Comparison of ENCODE assay signal across 10 cellular contexts in genomic region chr10:52818019-52818418, GRCh38. TPM values are rescaled to one million over a fixed set of nuclear protein-coding genes. Genes with fewer than 3 reads are reported as not detected.
DNase-seq lines count a peak whose midpoint lies in the region; ATAC-seq, FAIRE-seq and TF ChIP-seq lines count a peak whose summit lies in the region.
"Had no signal": no experiment of that assay in that cellular context is flagged by ENCODE, and none has a peak within 500 bp of the region (broad histone marks: within the 10 kb centered on the region; RNA-seq: fewer than 3 reads in every experiment).

No MANE protein-coding gene starts in this region.

- FAIRE-seq in HTR-8/SVneo (lab: Jason Lieb, UNC) = no peak
- FAIRE-seq: G401.6 had no signal

- H3K27me3 Mint-ChIP-seq in activated CD4-positive, alpha-beta T cell treated with anti-CD3 and anti-CD28 coated beads, Interleukin-2, amount 10 ng/mL, durations not matched to agents 24 days and 14 days = no peaks in the 10 kb centered on the region
- no peaks in the 10 kb centered on the region for H3K27me3 Mint-ChIP-seq in CD8-positive, alpha-beta T cell (ENCODE audit: low read depth)

- peak; percentile 94 for ATAC-seq in GM21825 (IDR thresholded peaks at IDR 0.05; ENCODE audit: unreplicated experiment)
- no peak for ATAC-seq in CD8-positive, alpha-beta T cell

- no peaks in the 10 kb centered on the region for H3K36me3 ChIP-seq in Peyer's patch
- H3K36me3 ChIP-seq in CD8-positive, alpha-beta T cell (ENCODE audit: insufficient read depth, low read length) = no peaks in the 10 kb centered on the region

- POLR2A ChIA-PET in CD8-positive, alpha-beta T cell (lab: Charles Lee) = no interaction called here

- H3K4me1 Mint-ChIP-seq in activated CD4-positive, alpha-beta T cell treated with anti-CD3 and anti-CD28 coated beads, Interleukin-2, amount 10 ng/mL, durations not matched to agents 24 days and 14 days = peaks cover 2% of the 10 kb centered on the region
- peaks cover 4% of the 10 kb centered on the region for H3K4me1 Mint-ChIP-seq in CD8-positive, alpha-beta T cell (ENCODE audit: low read depth)

- DNase-seq in activated CD4-positive, alpha-beta T cell treated with anti-CD3 and anti-CD28 coated beads, Interleukin-2, amount 10 ng/mL, durations not matched to agents 24 days and 14 days = peak; percentile 58
- no peak for DNase-seq in activated CD4-positive, alpha-beta T cell treated with anti-CD3 and anti-CD28 coated beads, Interleukin-2, amount 50 U/mL, for 4 hours
- DNase-seq in HTR-8/SVneo (ENCODE audit: insufficient read length, low spot score) (peak; percentile 22), SKM-1 treated with dmso at 0.1 percent for 144 hours (lab: John Stamatoyannopoulos, UW; ENCODE audit: unreplicated experiment) (peak; percentile 39), iPS DF 19.7 (ENCODE audit: low read depth, low spot score) (peak; percentile 72), Peyer's patch (no peak)
- no peak for DNase-seq in CD8-positive, alpha-beta T cell

- H3K9me3 ChIP-seq in Peyer's patch = no peaks in the 10 kb centered on the region
- no peaks in the 10 kb centered on the region for H3K9me3 ChIP-seq in CD8-positive, alpha-beta T cell (ENCODE audit: low read length)

- intact Hi-C loops in activated CD4-positive, alpha-beta T cell treated with anti-CD3 and anti-CD28 coated beads, Interleukin-2, amount 10 ng/mL, durations not matched to agents 24 days and 14 days (cut with micrococcal nuclease) = no loop called here
- intact Hi-C loops in CD8-positive, alpha-beta T cell (cut with DNase I, micrococcal nuclease) = no loop called here

- no peaks in the 10 kb centered on the region for H3K27me3 ChIP-seq in Peyer's patch
- H3K27me3 ChIP-seq in CD8-positive, alpha-beta T cell (ENCODE audit: insufficient read depth, low read length) = no peaks in the 10 kb centered on the region

- peak in 3 of 6 experiments; percentile 59 to 64 (median 60) for TF ChIP-seq CTCF in Peyer's patch (IDR thresholded peaks at IDR 0.05)
- TF ChIP-seq CTCF in CD8-positive, alpha-beta T cell (IDR thresholded peaks at IDR 0.05) = no peak

- no peaks in the 10 kb centered on the region for H3K36me3 Mint-ChIP-seq in activated CD4-positive, alpha-beta T cell treated with anti-CD3 and anti-CD28 coated beads, Interleukin-2, amount 10 ng/mL, durations not matched to agents 24 days and 14 days (ENCODE audit: low read depth)
- H3K36me3 Mint-ChIP-seq in CD8-positive, alpha-beta T cell = no peaks in the 10 kb centered on the region

- H3K4me3 Mint-ChIP-seq in activated CD4-positive, alpha-beta T cell treated with anti-CD3 and anti-CD28 coated beads, Interleukin-2, amount 10 ng/mL, durations not matched to agents 24 days and 14 days = no peak overlapping the region
- H3K4me3 Mint-ChIP-seq in CD8-positive, alpha-beta T cell = no peak overlapping the region

- CTCF ChIA-PET in CD8-positive, alpha-beta T cell (lab: Charles Lee) = no interaction called here

- no peaks in the 10 kb centered on the region for H3K4me1 ChIP-seq in Peyer's patch
- H3K4me1 ChIP-seq in CD8-positive, alpha-beta T cell (ENCODE audit: insufficient read depth, low read length) = no peaks in the 10 kb centered on the region

- H3K4me3 ChIP-seq in Peyer's patch = no peak overlapping the region
- no peak overlapping the region for H3K4me3 ChIP-seq in CD8-positive, alpha-beta T cell (ENCODE audit: low read depth, low read length)

- TF ChIP-seq POLR2A in Peyer's patch (IDR thresholded peaks at IDR 0.05) = no peak

- no peak overlapping the region for H3K27ac Mint-ChIP-seq in activated CD4-positive, alpha-beta T cell treated with anti-CD3 and anti-CD28 coated beads, Interleukin-2, amount 10 ng/mL, durations not matched to agents 24 days and 14 days
- H3K27ac Mint-ChIP-seq in CD8-positive, alpha-beta T cell = no peak overlapping the region

- H3K9me3 Mint-ChIP-seq in activated CD4-positive, alpha-beta T cell treated with anti-CD3 and anti-CD28 coated beads, Interleukin-2, amount 10 ng/mL, durations not matched to agents 24 days and 14 days = no peaks in the 10 kb centered on the region
- no peaks in the 10 kb centered on the region for H3K9me3 Mint-ChIP-seq in CD8-positive, alpha-beta T cell

- no peak overlapping the region for H3K27ac ChIP-seq in Peyer's patch
- no peak overlapping the region for H3K27ac ChIP-seq in CD8-positive, alpha-beta T cell (ENCODE audit: low read depth, low read length)

RNA-seq across cellular contexts. Expression of gene MBL2, which starts 45.4 kb away (rescaled TPM):
- total RNA-seq in activated CD4-positive, alpha-beta T cell treated with anti-CD3 and anti-CD28 coated beads, Interleukin-2, amount 10 ng/mL, durations not matched to agents 24 days and 14 days = not detected in 2 replicates
- not detected for total RNA-seq in Peyer's patch
- not detected for total RNA-seq in CD8-positive, alpha-beta T cell
- total RNA-seq: urinary bladder had no signal

Comparison
In these comparisons a context has a peak if more than half of its experiments do, and no peak if none do; other contexts are left out.
1. DNase-seq: peak in activated CD4-positive, alpha-beta T cell treated with anti-CD3 and anti-CD28 coated beads, Interleukin-2, amount 10 ng/mL, durations not matched to agents 24 days and 14 days (single experiment), HTR-8/SVneo (single experiment), SKM-1 treated with dmso at 0.1 percent for 144 hours (single experiment) and iPS DF 19.7 (single experiment); none in activated CD4-positive, alpha-beta T cell treated with anti-CD3 and anti-CD28 coated beads, Interleukin-2, amount 50 U/mL, for 4 hours (0 of 2), Peyer's patch (0 of 3) and CD8-positive, alpha-beta T cell (0 of 7).